9 cellular contexts compared by ENCODE assay signal in genomic region chr10:132360766-132361447, GRCh38. TPM values are rescaled to one million over a fixed set of nuclear protein-coding genes. Genes with fewer than 3 reads are reported as not detected.
DNase-seq lines count a peak whose midpoint lies in the region; ATAC-seq, FAIRE-seq and TF ChIP-seq lines count a peak whose summit lies in the region.
"Had no signal": no experiment of that assay in that cellular context is flagged by ENCODE, and none has a peak within 500 bp of the region (broad histone marks: within the 10 kb centered on the region; RNA-seq: fewer than 3 reads in every experiment).

No MANE protein-coding gene starts in this region.

- no peak overlapping the region for H3K27ac Mint-ChIP-seq in activated naive CD8-positive, alpha-beta T cell treated with anti-CD3 and anti-CD28 coated beads for 36 hours

- ATAC-seq in GM19455 (IDR thresholded peaks at IDR 0.05; ENCODE audit: unreplicated experiment) (no peak), GM21381 (IDR thresholded peaks at IDR 0.05; ENCODE audit: unreplicated experiment) (no peak)

- TF ChIP-seq CTCF in LNCAP (IDR thresholded peaks at IDR 0.05) (peak; percentile 79), kidney (IDR thresholded peaks at IDR 0.05; ENCODE audit: borderline replicate concordance, extremely low read depth, insufficient read depth) (peak; percentile 48)

- H3K36me3 ChIP-seq in kidney (ENCODE audit: control insufficient read depth in 1 of 2, insufficient read depth in 2 of 2, low read length in 2 of 2): peaks cover 0 to 3% of the 10 kb centered on the region in 2 donors

- intact Hi-C loops in kidney (cut with DNase I): no loop called here

- no peaks in the 10 kb centered on the region for H3K4me1 Mint-ChIP-seq in activated naive CD8-positive, alpha-beta T cell treated with anti-CD3 and anti-CD28 coated beads for 36 hours

- H3K9me3 ChIP-seq in kidney (ENCODE audit: control insufficient read depth in 1 of 2, low read length in 2 of 2): no peaks in the 10 kb centered on the region

- peaks cover 9% of the 10 kb centered on the region for H3K9me3 Mint-ChIP-seq in activated naive CD8-positive, alpha-beta T cell treated with anti-CD3 and anti-CD28 coated beads for 36 hours

- H3K27ac ChIP-seq in kidney (ENCODE audit: low read depth in 2 of 2, low read length in 2 of 2) (no peak overlapping the region), temporal lobe (ENCODE audit: low read depth, low read length) (peak overlapping the region; percentile 69)

- H3K36me3 Mint-ChIP-seq in activated naive CD8-positive, alpha-beta T cell treated with anti-CD3 and anti-CD28 coated beads for 36 hours: peaks cover 9% of the 10 kb centered on the region

- H3K4me3 Mint-ChIP-seq in activated naive CD8-positive, alpha-beta T cell treated with anti-CD3 and anti-CD28 coated beads for 36 hours: no peak overlapping the region

- DNase-seq in AG08396 (ENCODE audit: low spot score): peak; percentile 45
- DNase-seq in activated naive CD8-positive, alpha-beta T cell treated with anti-CD3 and anti-CD28 coated beads for 36 hours: peak; percentile 32
- no peak for DNase-seq in kidney
- DNase-seq in NCI-H187 (lab: John Stamatoyannopoulos, UW): no peak

- no peak overlapping the region for H3K9ac ChIP-seq in kidney (ENCODE audit: low read length in 2 of 2)

- no peaks in the 10 kb centered on the region for H3K4me1 ChIP-seq in kidney (ENCODE audit: control insufficient read depth in 1 of 2, insufficient read depth in 1 of 2, low read depth in 1 of 2, low read length in 2 of 2)

- H3K4me3 ChIP-seq in kidney (ENCODE audit: low read length in 2 of 2): no peak overlapping the region

- no peak for FAIRE-seq in kidney (lab: Jason Lieb, UNC)
- FAIRE-seq: GM18507 had no signal

- no peaks in the 10 kb centered on the region for H3K27me3 Mint-ChIP-seq in activated naive CD8-positive, alpha-beta T cell treated with anti-CD3 and anti-CD28 coated beads for 36 hours

RNA-seq across cellular contexts. Expression of gene LRRC27, which starts 28.9 kb away (rescaled TPM):
- total RNA-seq in activated naive CD8-positive, alpha-beta T cell treated with anti-CD3 and anti-CD28 coated beads for 36 hours: 1 to 10 TPM; 3.5 to 3.8 TPM
- total RNA-seq in kidney: 14.6 TPM
- 14.4 TPM for polyA plus RNA-seq in kidney (ENCODE audit: insufficient read depth, low read depth, low replicate concordance)
- 13.5 TPM for total RNA-seq in temporal lobe

RNA-seq across cellular contexts. Expression of gene PWWP2B, which starts 36.1 kb away (rescaled TPM):
- 1 to 10 TPM; 2.9 to 3.1 TPM for total RNA-seq in activated naive CD8-positive, alpha-beta T cell treated with anti-CD3 and anti-CD28 coated beads for 36 hours
- total RNA-seq in kidney: 24.3 TPM
- 12.9 TPM for polyA plus RNA-seq in kidney (ENCODE audit: insufficient read depth, low read depth, low replicate concordance)
- total RNA-seq in temporal lobe: 5.7 TPM

RNA-seq across cellular contexts. Expression of gene STK32C, which starts 53.2 kb away (rescaled TPM):
- 10 to 100 TPM; 15.3 to 16.2 TPM for total RNA-seq in activated naive CD8-positive, alpha-beta T cell treated with anti-CD3 and anti-CD28 coated beads for 36 hours
- total RNA-seq in kidney (14.4 TPM), temporal lobe (21.9 TPM)
- polyA plus RNA-seq in kidney (ENCODE audit: insufficient read depth, low read depth, low replicate concordance): 11.6 TPM

Comparison
In these comparisons a context has a peak if more than half of its experiments do, and no peak if none do; other contexts are left out.
1. DNase-seq: peak in AG08396 (single experiment) and activated naive CD8-positive, alpha-beta T cell treated with anti-CD3 and anti-CD28 coated beads for 36 hours (single experiment); none in kidney (single experiment) and NCI-H187 (0 of 2).